In the genomic region with DNA sequence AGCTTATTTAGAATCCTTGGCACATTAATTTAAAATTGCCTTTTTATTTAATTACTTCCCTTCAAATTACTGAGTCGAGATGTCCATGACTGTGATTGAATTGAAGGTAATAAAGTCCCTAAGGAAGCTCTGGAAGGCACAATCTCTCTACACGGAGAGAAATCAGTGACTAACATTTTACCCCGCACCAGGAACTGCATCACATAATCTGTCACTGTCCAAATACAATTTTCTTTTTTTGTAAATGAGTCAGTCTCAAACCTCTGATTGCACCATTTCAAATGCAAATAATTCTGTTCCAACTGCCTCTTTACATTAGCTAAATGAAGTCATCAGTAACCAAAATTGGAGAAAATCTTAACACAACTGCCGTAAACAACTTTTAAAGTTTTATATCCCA, we compare ENCODE assay signal across 17 cellular contexts.
A peak's percentile ranks its signal among the peaks of the same experiment; 100 is the strongest.
DNase-seq lines count a peak whose midpoint lies in the region; ATAC-seq and TF ChIP-seq lines count a peak whose summit lies in the region.
"Had no signal": no experiment of that assay in that cellular context is flagged by ENCODE, and none has a peak within 500 bp of the region (broad histone marks: within the 10 kb centered on the region; RNA-seq: fewer than 3 reads in every experiment).

No MANE protein-coding gene starts in this region.

- no peak for TF ChIP-seq CTCF in HEK293 (tag by site-specific recombination; IDR thresholded peaks at IDR 0.05)

- no peaks in the 10 kb centered on the region for H3K36me3 ChIP-seq in HEK293 (ENCODE audit: control insufficient read depth in 2 of 2, insufficient read depth in 1 of 2, low read length in 2 of 2)
- H3K36me3 ChIP-seq: HAP-1, SJSA1 had no signal

- no peak overlapping the region for H3K27ac ChIP-seq in HEK293 (ENCODE audit: extremely low read depth, low read depth, low read length)
- H3K27ac ChIP-seq: SJSA1 had no signal

- peak; percentile 91 for DNase-seq in NCI-H69 (lab: John Stamatoyannopoulos, UW)
- DNase-seq in astrocyte of the hippocampus (ENCODE audit: low read depth, low spot score) = peak; percentile 14
- DNase-seq in kidney tubule cell (ENCODE audit: low spot score) = peak; percentile 3
- no peak for DNase-seq in midbrain (lab: John Stamatoyannopoulos, UW)
- DNase-seq in NCI-H2196 (lab: John Stamatoyannopoulos, UW; ENCODE audit: unreplicated experiment) = no peak
- DNase-seq in activated gamma-delta T cell (lab: John Stamatoyannopoulos, UW) = no peak
- DNase-seq: ACHN; Calu3; CD4-positive, alpha-beta T cell; DND-41; GF-D8; NCI-H1694 treated with DMSO at 0.1 percent for 48 hours; SW 1271 had no signal

- H3K4me1 ChIP-seq in HEK293 (ENCODE audit: control insufficient read depth, insufficient read depth, low read length) = 0 out of 2 replicates have a peak, but pooled peaks cover 2% of the 10 kb centered on the region
- H3K4me1 ChIP-seq: HAP-1, SJSA1 had no signal

- H3K9me3 ChIP-seq in HEK293 (ENCODE audit: control insufficient read depth, insufficient read depth, low read depth, low read length) = no peaks in the 10 kb centered on the region
- H3K9me3 ChIP-seq: HAP-1, SJSA1 had no signal

- no peak overlapping the region for H3K4me3 ChIP-seq in HEK293 (ENCODE audit: low read depth, low read length)
- H3K4me3 ChIP-seq: HAP-1, SJSA1 had no signal

- CTCF ChIA-PET in HEK293 (lab: Yijun Ruan, JAX) = no interaction called here

- POLR2A ChIA-PET in HEK293 (lab: Yijun Ruan, JAX) = no interaction called here

- no peak for ATAC-seq in GM18867 (IDR thresholded peaks at IDR 0.05; ENCODE audit: unreplicated experiment)

TF ChIP-seq in HEK293, 187 proteins besides CTCF, POLR2A, EP300 and RAD21:
- TF ChIP-seq ZBTB21 (tag by site-specific recombination; IDR thresholded peaks at IDR 0.05) (no peak), ZNF16 (tag by site-specific recombination; IDR thresholded peaks at IDR 0.05; ENCODE audit: low read depth) (no peak), TCF7L2 (IDR thresholded peaks at IDR 0.05; ENCODE audit: borderline replicate concordance, low read depth, low read length) (no peak)
- TF ChIP-seq, protein P1, sequence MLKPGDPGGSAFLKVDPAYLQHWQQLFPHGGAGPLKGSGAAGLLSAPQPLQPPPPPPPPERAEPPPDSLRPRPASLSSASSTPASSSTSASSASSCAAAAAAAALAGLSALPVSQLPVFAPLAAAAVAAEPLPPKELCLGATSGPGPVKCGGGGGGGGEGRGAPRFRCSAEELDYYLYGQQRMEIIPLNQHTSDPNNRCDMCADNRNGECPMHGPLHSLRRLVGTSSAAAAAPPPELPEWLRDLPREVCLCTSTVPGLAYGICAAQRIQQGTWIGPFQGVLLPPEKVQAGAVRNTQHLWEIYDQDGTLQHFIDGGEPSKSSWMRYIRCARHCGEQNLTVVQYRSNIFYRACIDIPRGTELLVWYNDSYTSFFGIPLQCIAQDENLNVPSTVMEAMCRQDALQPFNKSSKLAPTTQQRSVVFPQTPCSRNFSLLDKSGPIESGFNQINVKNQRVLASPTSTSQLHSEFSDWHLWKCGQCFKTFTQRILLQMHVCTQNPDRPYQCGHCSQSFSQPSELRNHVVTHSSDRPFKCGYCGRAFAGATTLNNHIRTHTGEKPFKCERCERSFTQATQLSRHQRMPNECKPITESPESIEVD (tag by site-specific recombination; IDR thresholded peaks at IDR 0.05) = peak; percentile 38; the same call in 1 of the 2 replicates
- TF ChIP-seq, protein P2, sequence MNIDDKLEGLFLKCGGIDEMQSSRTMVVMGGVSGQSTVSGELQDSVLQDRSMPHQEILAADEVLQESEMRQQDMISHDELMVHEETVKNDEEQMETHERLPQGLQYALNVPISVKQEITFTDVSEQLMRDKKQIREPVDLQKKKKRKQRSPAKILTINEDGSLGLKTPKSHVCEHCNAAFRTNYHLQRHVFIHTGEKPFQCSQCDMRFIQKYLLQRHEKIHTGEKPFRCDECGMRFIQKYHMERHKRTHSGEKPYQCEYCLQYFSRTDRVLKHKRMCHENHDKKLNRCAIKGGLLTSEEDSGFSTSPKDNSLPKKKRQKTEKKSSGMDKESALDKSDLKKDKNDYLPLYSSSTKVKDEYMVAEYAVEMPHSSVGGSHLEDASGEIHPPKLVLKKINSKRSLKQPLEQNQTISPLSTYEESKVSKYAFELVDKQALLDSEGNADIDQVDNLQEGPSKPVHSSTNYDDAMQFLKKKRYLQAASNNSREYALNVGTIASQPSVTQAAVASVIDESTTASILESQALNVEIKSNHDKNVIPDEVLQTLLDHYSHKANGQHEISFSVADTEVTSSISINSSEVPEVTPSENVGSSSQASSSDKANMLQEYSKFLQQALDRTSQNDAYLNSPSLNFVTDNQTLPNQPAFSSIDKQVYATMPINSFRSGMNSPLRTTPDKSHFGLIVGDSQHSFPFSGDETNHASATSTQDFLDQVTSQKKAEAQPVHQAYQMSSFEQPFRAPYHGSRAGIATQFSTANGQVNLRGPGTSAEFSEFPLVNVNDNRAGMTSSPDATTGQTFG (tag by site-specific recombination; IDR thresholded peaks at IDR 0.05; ENCODE audit: borderline replicate concordance) = no peak

Comparison
In these comparisons a context has a peak if more than half of its experiments do, and no peak if none do; other contexts are left out.
1. DNase-seq: peak in NCI-H69 (single experiment), astrocyte of the hippocampus (single experiment) and kidney tubule cell (single experiment); none in midbrain (single experiment), NCI-H2196 (single experiment) and activated gamma-delta T cell (single experiment).